ENCODE assay signal across 8 cellular contexts in the genomic region with DNA sequence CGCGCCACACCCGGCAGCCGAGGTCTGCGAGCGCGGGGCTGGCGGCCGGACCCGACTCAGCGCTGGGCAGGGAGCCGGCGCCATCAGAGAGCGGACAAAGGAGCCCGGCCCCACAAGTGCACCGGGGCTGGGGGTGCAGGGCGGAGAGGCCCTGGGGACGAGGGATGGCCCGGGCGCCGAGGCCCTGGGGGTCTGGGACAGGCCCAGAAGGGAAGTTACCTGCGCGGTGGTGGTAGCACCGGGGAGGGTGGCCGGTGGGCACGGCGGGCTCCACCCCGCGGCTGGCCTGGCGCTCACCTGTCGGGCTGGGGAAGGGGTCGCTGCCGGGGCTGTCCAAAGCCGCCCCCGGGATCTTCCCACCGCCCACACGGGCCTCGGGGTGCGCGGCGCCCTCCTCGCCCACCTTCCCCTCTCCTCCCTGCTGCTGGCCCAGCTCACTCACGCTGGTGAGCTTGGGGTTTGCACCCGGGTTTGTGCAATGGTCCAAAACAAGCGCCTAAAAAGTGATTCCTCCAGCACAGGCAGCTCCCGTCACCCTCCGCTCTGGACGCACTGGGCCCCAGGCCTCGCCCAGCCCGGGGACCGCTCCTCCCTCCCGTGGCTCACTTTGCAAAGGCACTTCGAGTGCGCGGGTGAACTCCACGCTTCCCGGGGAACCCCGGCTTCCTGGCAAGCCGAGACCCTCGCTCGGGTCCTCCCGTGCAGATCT. TPM values are rescaled to one million over a fixed set of nuclear protein-coding genes. Genes with fewer than 3 reads are reported as not detected.
A peak's percentile ranks its signal among the peaks of the same experiment; 100 is the strongest.
DNase-seq lines count a peak whose midpoint lies in the region; ATAC-seq and TF ChIP-seq lines count a peak whose summit lies in the region.

Gene CTPS2 (minus strand): TSS at position 554 of the 709 bp plus-strand sequence. CDS start 9,767 bp downstream, outside the sequence.

- peak within 1 kb of the TSS; percentile 59 for H3K4me2 ChIP-seq in OCI-LY3 (ENCODE audit: low read length)
- peak within 1 kb of the TSS; percentile 95 for H3K4me2 ChIP-seq in fibroblast of lung (ENCODE audit: extremely low read depth, insufficient read depth, low read length)

- peaks cover 0 to 2% (median 0%) of the 10 kb centered on the region in 8 donors for H3K9me3 Mint-ChIP-seq in CD4-positive, alpha-beta memory T cell
- H3K9me3 Mint-ChIP-seq in activated T-helper 1 cell treated with anti-CD3 and anti-CD28 coated beads, Interleukin-12 subunit alpha, Interleukin-12 subunit beta, Interleukin-2, Interleukin-4 antibody, amounts not matched to agents 30 ng/mL and 10 ng/mL and 1 ng/mL, durations not matched to agents 14 hours and 24 hours and 36 hours: no peaks in the 10 kb centered on the region
- H3K9me3 Mint-ChIP-seq in naive thymus-derived CD4-positive, alpha-beta T cell: no peaks in the 10 kb centered on the region

- no peaks in the 10 kb centered on the region for H3K36me3 ChIP-seq in CD4-positive, alpha-beta memory T cell (ENCODE audit: insufficient read depth, low read length)
- H3K36me3 ChIP-seq in OCI-LY3 (replicated peaks; ENCODE audit: low read depth, low read length) (no peaks in the 10 kb centered on the region), fibroblast of lung (ENCODE audit: control insufficient read depth, insufficient read depth, low read length) (no peaks in the 10 kb centered on the region)
- no peaks in the 10 kb centered on the region for H3K36me3 ChIP-seq in naive thymus-derived CD4-positive, alpha-beta T cell (ENCODE audit: control insufficient read depth in 2 of 3, insufficient read depth in 3 of 3, low read length in 3 of 3)

- H3K4me1 Mint-ChIP-seq in CD4-positive, alpha-beta memory T cell: peaks cover 9 to 22% (median 13%) of the 10 kb centered on the region in 4 donors
- peaks cover 20% of the 10 kb centered on the region for H3K4me1 Mint-ChIP-seq in activated T-helper 1 cell treated with anti-CD3 and anti-CD28 coated beads, Interleukin-12 subunit alpha, Interleukin-12 subunit beta, Interleukin-2, Interleukin-4 antibody, amounts not matched to agents 30 ng/mL and 10 ng/mL and 1 ng/mL, durations not matched to agents 14 hours and 24 hours and 36 hours (ENCODE audit: low read depth)
- H3K4me1 Mint-ChIP-seq in naive thymus-derived CD4-positive, alpha-beta T cell: peaks cover 0 to 19% (median 15%) of the 10 kb centered on the region in 7 donors

- H3K79me2 ChIP-seq in OCI-LY3 (ENCODE audit: low read length) (no peaks in the 10 kb centered on the region; the same call in 1 of the 2 replicates), fibroblast of lung (ENCODE audit: control insufficient read depth, insufficient read depth, low read length) (no peaks in the 10 kb centered on the region)

- H3K27me3 ChIP-seq in CD4-positive, alpha-beta memory T cell (ENCODE audit: insufficient read depth, low read length): no peaks in the 10 kb centered on the region
- H3K27me3 ChIP-seq in OCI-LY3 (ENCODE audit: low read depth, low read length) (no peaks in the 10 kb centered on the region), fibroblast of lung (ENCODE audit: control insufficient read depth, insufficient read depth, low read length) (no peaks in the 10 kb centered on the region)
- no peaks in the 10 kb centered on the region for H3K27me3 ChIP-seq in naive thymus-derived CD4-positive, alpha-beta T cell (ENCODE audit: control insufficient read depth in 2 of 2, insufficient read depth in 2 of 2, low read length in 2 of 2)

- peak within 1 kb of the TSS; percentile 78 to 93 (median 87) for H3K27ac Mint-ChIP-seq in CD4-positive, alpha-beta memory T cell
- H3K27ac Mint-ChIP-seq in activated T-helper 1 cell treated with anti-CD3 and anti-CD28 coated beads, Interleukin-12 subunit alpha, Interleukin-12 subunit beta, Interleukin-2, Interleukin-4 antibody, amounts not matched to agents 30 ng/mL and 10 ng/mL and 1 ng/mL, durations not matched to agents 14 hours and 24 hours and 36 hours: peak within 1 kb of the TSS; percentile 80
- H3K27ac Mint-ChIP-seq in naive thymus-derived CD4-positive, alpha-beta T cell: peak within 1 kb of the TSS; percentile 82 to 94 (median 89)

- POLR2A ChIA-PET in CD4-positive, alpha-beta memory T cell (lab: Charles Lee; ENCODE audit: partially characterized antibody): interaction anchor here (1.0 kb wide), 1 partner anchor 234 kb away, joined by 3 read pairs; the partner anchor contains the start of gene REPS2
- POLR2A ChIA-PET in naive thymus-derived CD4-positive, alpha-beta T cell (lab: Charles Lee): interaction anchor here (1.3 kb wide), 1 partner anchor 858 kb away, joined by 3 read pairs; the partner anchor contains the start of gene AP1S2

- H3K36me3 Mint-ChIP-seq in CD4-positive, alpha-beta memory T cell: peaks cover 0 to 2% of the 10 kb centered on the region in 2 donors
- H3K36me3 Mint-ChIP-seq in activated T-helper 1 cell treated with anti-CD3 and anti-CD28 coated beads, Interleukin-12 subunit alpha, Interleukin-12 subunit beta, Interleukin-2, Interleukin-4 antibody, amounts not matched to agents 30 ng/mL and 10 ng/mL and 1 ng/mL, durations not matched to agents 14 hours and 24 hours and 36 hours (ENCODE audit: low read depth): peaks cover 3% of the 10 kb centered on the region
- peaks cover 0 to 2% (median 0%) of the 10 kb centered on the region in 5 donors for H3K36me3 Mint-ChIP-seq in naive thymus-derived CD4-positive, alpha-beta T cell

- no peaks in the 10 kb centered on the region for H3K4me1 ChIP-seq in CD4-positive, alpha-beta memory T cell (ENCODE audit: insufficient read depth, low read length)
- H3K4me1 ChIP-seq in OCI-LY3 (ENCODE audit: low read length) (peaks cover 7% of the 10 kb centered on the region; the same call in 1 of the 2 replicates), fibroblast of lung (ENCODE audit: control insufficient read depth, extremely low read depth, insufficient read depth, low read length) (no peaks in the 10 kb centered on the region)
- H3K4me1 ChIP-seq in naive thymus-derived CD4-positive, alpha-beta T cell (ENCODE audit: control insufficient read depth in 2 of 2, insufficient read depth in 2 of 2, low read length in 2 of 2): no peaks in the 10 kb centered on the region

- CTCF ChIA-PET in CD4-positive, alpha-beta memory T cell (lab: Charles Lee; ENCODE audit: partially characterized antibody): no interaction called here
- CTCF ChIA-PET in naive thymus-derived CD4-positive, alpha-beta T cell (lab: Charles Lee): interaction anchor here (1.3 kb wide), 1 partner anchor 16 kb away, joined by 3 read pairs; no protein-coding TSS in a partner anchor

- peak; percentile 68 for TF ChIP-seq POLR2A in GM19193 (IDR thresholded peaks at IDR 0.05; ENCODE audit: extremely low read depth, insufficient read depth, insufficient read length)

- peak within 1 kb of the TSS; percentile 42 to 60 for H3K4me3 ChIP-seq in CD4-positive, alpha-beta memory T cell (ENCODE audit: low read length in 2 of 2)
- peak within 1 kb of the TSS; percentile 86 for H3K4me3 ChIP-seq in OCI-LY3 (ENCODE audit: low read length)
- peak within 1 kb of the TSS; percentile 64 to 68 (median 66) for H3K4me3 ChIP-seq in fibroblast of lung (replicated peaks in 1 of 4; ENCODE audit: control extremely low read depth in 1 of 4, insufficient read depth in 1 of 4, low read depth in 3 of 4, low read length in 4 of 4)
- peak within 1 kb of the TSS; percentile 60 for H3K4me3 ChIP-seq in naive thymus-derived CD4-positive, alpha-beta T cell (ENCODE audit: low read length)

- intact Hi-C loops in CD4-positive, alpha-beta memory T cell (cut with micrococcal nuclease): loop anchor here (10.0 kb wide), 2 partner anchors 857 to 1837 kb away; partner anchors contain the start of genes AP1S2, FANCB and MOSPD2
- intact Hi-C loops in activated T-helper 1 cell treated with anti-CD3 and anti-CD28 coated beads, Interleukin-12 subunit alpha, Interleukin-12 subunit beta, Interleukin-2, Interleukin-4 antibody, amounts not matched to agents 30 ng/mL and 10 ng/mL and 1 ng/mL, durations not matched to agents 14 hours and 24 hours and 36 hours (cut with micrococcal nuclease): loop anchor here (10.0 kb wide), 1 partner anchor 1837 kb away; the partner anchor contains the start of genes FANCB and MOSPD2
- intact Hi-C loops in naive thymus-derived CD4-positive, alpha-beta T cell (cut with micrococcal nuclease): loop anchor here (1.0 to 10.0 kb wide), 6 partner anchors 917 to 1840 kb away; partner anchors contain the start of genes CA5B (in 1 of the 2), FANCB (in 1 of the 2), MOSPD2 (in 1 of the 2) and SCML1 (in 1 of the 2)

- no peak for TF ChIP-seq CTCF in OCI-LY3 (IDR thresholded peaks at IDR 0.05; ENCODE audit: low read depth, low read length)
- TF ChIP-seq CTCF in fibroblast of lung (conservative IDR thresholded peaks at IDR 0.05 in 1 of 2, IDR thresholded peaks at IDR 0.05 in 1 of 2; ENCODE audit: low read depth in 1 of 2, low read length in 2 of 2): no peak

- peak within 1 kb of the TSS; percentile 86 to 92 (median 88) for H3K4me3 Mint-ChIP-seq in CD4-positive, alpha-beta memory T cell
- peak within 1 kb of the TSS; percentile 88 for H3K4me3 Mint-ChIP-seq in activated T-helper 1 cell treated with anti-CD3 and anti-CD28 coated beads, Interleukin-12 subunit alpha, Interleukin-12 subunit beta, Interleukin-2, Interleukin-4 antibody, amounts not matched to agents 30 ng/mL and 10 ng/mL and 1 ng/mL, durations not matched to agents 14 hours and 24 hours and 36 hours
- H3K4me3 Mint-ChIP-seq in naive thymus-derived CD4-positive, alpha-beta T cell: peak within 1 kb of the TSS; percentile 87 to 93 (median 90)

- H4K20me1 ChIP-seq in OCI-LY3 (ENCODE audit: insufficient read depth, low read length) (no peaks in the 10 kb centered on the region), fibroblast of lung (ENCODE audit: control insufficient read depth, extremely low read depth, insufficient read depth, low read length) (no peaks in the 10 kb centered on the region)

- H3K27me3 Mint-ChIP-seq in CD4-positive, alpha-beta memory T cell: no peaks in the 10 kb centered on the region
- peaks cover 1% of the 10 kb centered on the region for H3K27me3 Mint-ChIP-seq in activated T-helper 1 cell treated with anti-CD3 and anti-CD28 coated beads, Interleukin-12 subunit alpha, Interleukin-12 subunit beta, Interleukin-2, Interleukin-4 antibody, amounts not matched to agents 30 ng/mL and 10 ng/mL and 1 ng/mL, durations not matched to agents 14 hours and 24 hours and 36 hours (ENCODE audit: insufficient read depth)
- H3K27me3 Mint-ChIP-seq in naive thymus-derived CD4-positive, alpha-beta T cell: no peaks in the 10 kb centered on the region

- DNase-seq in CD4-positive, alpha-beta memory T cell: peak; percentile 31 to 58 (median 38)
- DNase-seq in activated T-helper 1 cell treated with anti-CD3 and anti-CD28 coated beads, Interleukin-12 subunit alpha, Interleukin-12 subunit beta, Interleukin-2, Interleukin-4 antibody, amounts not matched to agents 30 ng/mL and 10 ng/mL and 1 ng/mL, durations not matched to agents 14 hours and 24 hours and 36 hours (ENCODE audit: low spot score): peak; percentile 30
- peak; percentile 53 to 61 for DNase-seq in fibroblast of lung (ENCODE audit: low read depth in 2 of 2)
- peak; percentile 29 to 49 (median 41) for DNase-seq in naive thymus-derived CD4-positive, alpha-beta T cell

- H3K27ac ChIP-seq in CD4-positive, alpha-beta memory T cell (ENCODE audit: low read depth, low read length): peak within 1 kb of the TSS; percentile 41
- peak within 1 kb of the TSS; percentile 22 for H3K27ac ChIP-seq in OCI-LY3 (ENCODE audit: low read length)
- peak within 1 kb of the TSS; percentile 57 for H3K27ac ChIP-seq in fibroblast of lung (ENCODE audit: insufficient read depth, low read length)
- H3K27ac ChIP-seq in naive thymus-derived CD4-positive, alpha-beta T cell (ENCODE audit: low read depth, low read length): peak within 1 kb of the TSS; percentile 70
- H3K27ac ChIP-seq in temporal lobe (ENCODE audit: low read depth, low read length): peak within 1 kb of the TSS; percentile 27

- ATAC-seq in HG03342 (IDR thresholded peaks at IDR 0.05; ENCODE audit: unreplicated experiment): peak; percentile 74
- peak; percentile 92 for ATAC-seq in naive thymus-derived CD4-positive, alpha-beta T cell

- H3K9me3 ChIP-seq in CD4-positive, alpha-beta memory T cell (ENCODE audit: control insufficient read depth in 1 of 2, low read length in 2 of 2): no peaks in the 10 kb centered on the region
- H3K9me3 ChIP-seq in OCI-LY3 (ENCODE audit: insufficient read depth, low read length) (no peaks in the 10 kb centered on the region), fibroblast of lung (ENCODE audit: control insufficient read depth, insufficient read depth, low read depth, low read length) (no peaks in the 10 kb centered on the region)
- no peaks in the 10 kb centered on the region for H3K9me3 ChIP-seq in naive thymus-derived CD4-positive, alpha-beta T cell (ENCODE audit: control insufficient read depth in 2 of 3, low read length in 3 of 3)

- peak within 1 kb of the TSS; percentile 44 for H2AFZ ChIP-seq in OCI-LY3 (ENCODE audit: low read depth, low read length)
- H2AFZ ChIP-seq in fibroblast of lung (ENCODE audit: low read length): peak within 1 kb of the TSS; percentile 88

- peak within 1 kb of the TSS; percentile 76 for H3K9ac ChIP-seq in OCI-LY3 (ENCODE audit: low read length)
- peak within 1 kb of the TSS; percentile 65 for H3K9ac ChIP-seq in fibroblast of lung (ENCODE audit: insufficient read depth, low read length)

RNA-seq across cellular contexts. Expression of gene CTPS2, which starts in this region (rescaled TPM):
- total RNA-seq in CD4-positive, alpha-beta memory T cell: 1 to 10 TPM; 6.4 to 7.2 TPM
- 1 to 10 TPM; 3.8 to 4.7 TPM for polyA plus RNA-seq in CD4-positive, alpha-beta memory T cell
- total RNA-seq in activated T-helper 1 cell treated with anti-CD3 and anti-CD28 coated beads, Interleukin-12 subunit alpha, Interleukin-12 subunit beta, Interleukin-2, Interleukin-4 antibody, amounts not matched to agents 30 ng/mL and 10 ng/mL and 1 ng/mL, durations not matched to agents 14 hours and 24 hours and 36 hours: 5.1 and 5.3 TPM in 2 replicates
- total RNA-seq in fibroblast of lung (9.9 and 10.0 TPM in 2 replicates), temporal lobe (22.4 TPM)
- 5.4 and 7.2 TPM in 2 replicates for polyA plus RNA-seq in fibroblast of lung
- polyA plus RNA-seq in fibroblast of lung (2012): 5.2 and 7.9 TPM in 2 replicates
- polyA minus RNA-seq in fibroblast of lung (ENCODE audit: low replicate concordance): 0.24 and 2.5 TPM in 2 replicates
- total RNA-seq in naive thymus-derived CD4-positive, alpha-beta T cell: 1 to 10 TPM; 5.2 to 8.9 (median 6.3) TPM
- 1 to 10 TPM; 2.7 to 4.4 TPM for polyA plus RNA-seq in naive thymus-derived CD4-positive, alpha-beta T cell

Comparison
In these comparisons a context has a peak if more than half of its experiments do, and no peak if none do; other contexts are left out.
1. Peak in every context shown above with its lines: DNase-seq, ATAC-seq, H3K4me3 ChIP-seq and H3K27ac ChIP-seq.